In genomic region chr17:30709096-30709495, GRCh38 we compare ENCODE assay signal across 8 cellular contexts.
DNase-seq lines count a peak whose midpoint lies in the region; ATAC-seq and TF ChIP-seq lines count a peak whose summit lies in the region.
"Not testable (repeated sequence)": the region's sequence is repeated elsewhere in the genome, so short reads cannot be mapped to it uniquely, and the experiment has no call there.

No MANE protein-coding gene starts in this region.

- POLR2A ChIA-PET in naive thymus-derived CD8-positive, alpha-beta T cell (lab: Charles Lee): interaction anchor here (0.6 to 0.7 kb wide), 2 partner anchors 97 to 173 kb away, joined by 3 to 4 read pairs; no protein-coding TSS in a partner anchor

- not testable (repeated sequence) for H3K4me3 Mint-ChIP-seq in glutamatergic neuron (ENCODE audit: unreplicated experiment)
- peak overlapping the region in 1 of 10 donors; percentile 94 for H3K4me3 Mint-ChIP-seq in naive thymus-derived CD8-positive, alpha-beta T cell

- H3K4me3 ChIP-seq in H7 (ENCODE audit: insufficient read depth, low read depth, low read length) (peak overlapping the region; percentile 73), breast epithelium (peak overlapping the region; percentile 60 to 88 (median 86)), suprapubic skin (peak overlapping the region; percentile 88)

- not testable (repeated sequence) for H3K36me3 ChIP-seq in H7 (replicated peaks; ENCODE audit: control insufficient read depth, insufficient read depth, low read length); breast epithelium; suprapubic skin

- intact Hi-C loops in breast epithelium (cut with DNase I; ENCODE audit: low total_unique reads): not testable (repeated sequence)

- not testable (repeated sequence) for H3K4me1 ChIP-seq in breast epithelium
- H3K4me1 ChIP-seq in suprapubic skin: peaks cover 29% of the 10 kb centered on the region

- not testable (repeated sequence) for TF ChIP-seq CTCF in breast epithelium (IDR thresholded peaks at IDR 0.05); glutamatergic neuron (IDR thresholded peaks at IDR 0.05; ENCODE audit: partially characterized antibody, unreplicated experiment); suprapubic skin (IDR thresholded peaks at IDR 0.05)

- 0% methylated on average over 5 of the region's 64 CpGs for WGBS in suprapubic skin

- not testable (repeated sequence) for H3K9me3 ChIP-seq in breast epithelium, suprapubic skin

- TF ChIP-seq POLR2A in breast epithelium (IDR thresholded peaks at IDR 0.05); suprapubic skin (IDR thresholded peaks at IDR 0.05): not testable (repeated sequence)

- not testable (repeated sequence) for H3K36me3 Mint-ChIP-seq in glutamatergic neuron (ENCODE audit: unreplicated experiment); naive thymus-derived CD8-positive, alpha-beta T cell

- not testable (repeated sequence) for H3K27ac Mint-ChIP-seq in glutamatergic neuron (ENCODE audit: unreplicated experiment); naive thymus-derived CD8-positive, alpha-beta T cell

- H3K27me3 ChIP-seq in H7 (ENCODE audit: control insufficient read depth, insufficient read depth, low read length); breast epithelium: not testable (repeated sequence)
- peaks cover 17% of the 10 kb centered on the region for H3K27me3 ChIP-seq in suprapubic skin

- H3K27ac ChIP-seq in breast epithelium (peak overlapping the region; percentile 62 to 85), suprapubic skin (peak overlapping the region; percentile 74)

- H3K9me3 Mint-ChIP-seq in glutamatergic neuron (ENCODE audit: unreplicated experiment): peaks cover 12% of the 10 kb centered on the region
- not testable (repeated sequence) for H3K9me3 Mint-ChIP-seq in naive thymus-derived CD8-positive, alpha-beta T cell

- peaks cover 10% of the 10 kb centered on the region for H3K27me3 Mint-ChIP-seq in glutamatergic neuron (ENCODE audit: unreplicated experiment)
- H3K27me3 Mint-ChIP-seq in naive thymus-derived CD8-positive, alpha-beta T cell: not testable (repeated sequence)

- DNase-seq in COR-L47 (lab: John Stamatoyannopoulos, UW) (peak; percentile 27), H7 (peak; percentile 78), NCI-H1105 treated with DMSO at 0.1 percent for 48 hours (lab: John Stamatoyannopoulos, UW) (peak; percentile 1), UCSD-AML1 (lab: John Stamatoyannopoulos, UW; ENCODE audit: unreplicated experiment) (peak; percentile 39), glutamatergic neuron (peak; percentile 47)
- DNase-seq in breast epithelium (ENCODE audit: low spot score in 2 of 2); suprapubic skin (ENCODE audit: low spot score in 2 of 2): not testable (repeated sequence)
- DNase-seq in naive thymus-derived CD8-positive, alpha-beta T cell: peak in 5 of 10 donors; percentile 21 to 61 (median 33)

- ATAC-seq in naive thymus-derived CD8-positive, alpha-beta T cell: peak; percentile 43 to 50

- TF ChIP-seq EP300 in suprapubic skin (IDR thresholded peaks at IDR 0.05): not testable (repeated sequence)

- H3K4me1 Mint-ChIP-seq in glutamatergic neuron (ENCODE audit: low read depth, unreplicated experiment): not testable (repeated sequence)
- H3K4me1 Mint-ChIP-seq in naive thymus-derived CD8-positive, alpha-beta T cell: peaks cover 26 to 48% (median 42%) of the 10 kb centered on the region in 4 donors
